ENCODE assay signal across 18 cellular contexts in genomic region chr1:197062692-197063091, GRCh38. TPM values are rescaled to one million over a fixed set of nuclear protein-coding genes. Genes with fewer than 3 reads are reported as not detected.
DNase-seq lines count a peak whose midpoint lies in the region; ATAC-seq, FAIRE-seq and TF ChIP-seq lines count a peak whose summit lies in the region.
"Had no signal": no experiment of that assay in that cellular context is flagged by ENCODE, and none has a peak within 500 bp of the region (broad histone marks: within the 10 kb centered on the region; RNA-seq: fewer than 3 reads in every experiment).

No MANE protein-coding gene starts in this region.

- intact Hi-C loops in HepG2 (cut with micrococcal nuclease; ENCODE audit: unreplicated experiment): no loop called here

- DNase-seq in osteocyte (ENCODE audit: extremely low spot score, unreplicated experiment) (no peak), HepG2 (ENCODE audit: low spot score) (no peak), NCI-H82 (lab: John Stamatoyannopoulos, UW) (no peak), NCI-H128 (lab: John Stamatoyannopoulos, UW; ENCODE audit: unreplicated experiment) (no peak)
- DNase-seq: brain microvascular endothelial cell, head of caudate nucleus, HFFc6, left ventricle myocardium inferior, NCI-H226, SHP77 treated with DMSO at 0.1 percent for 48 hours had no signal

- TF ChIP-seq RAD21 in HepG2 (CRISPR knock-in tag; IDR thresholded peaks at IDR 0.05): no peak

- 75% methylated on average over 2 of the region's 2 CpGs for WGBS in HepG2 (ENCODE audit: low lambda C conversion rate)

- H3K27me3 Mint-ChIP-seq in osteocyte (ENCODE audit: unreplicated experiment): peaks cover 35% of the 10 kb centered on the region

- TF ChIP-seq CTCF in osteocyte (IDR thresholded peaks at IDR 0.05) (no peak), HepG2 (CRISPR knock-in tag; IDR thresholded peaks at IDR 0.05) (no peak)

- H3K4me2 ChIP-seq in HepG2 (ENCODE audit: low read depth, low read length): no peak overlapping the region

- CTCF ChIA-PET in HepG2 (lab: Yijun Ruan, JAX; ENCODE audit: low intra/inter-chr PET ratio, low total read pairs): no interaction called here

- in situ Hi-C loops in HepG2 (cut with HindIII; ENCODE audit: extremely low pct_ligation_motif_present, low pct_unique_long_range_greater_than_20kb): loop anchor here (25.0 kb wide), 1 partner anchor 325 kb away; no protein-coding TSS in a partner anchor

- POLR2A ChIA-PET in HepG2 (lab: Yijun Ruan, JAX): no interaction called here

- no peaks in the 10 kb centered on the region for H3K9me3 Mint-ChIP-seq in osteocyte (ENCODE audit: unreplicated experiment)
- H3K9me3 Mint-ChIP-seq: HFFc6 had no signal

- no peaks in the 10 kb centered on the region for H3K36me3 ChIP-seq in HepG2 (replicated peaks in 1 of 2; ENCODE audit: control insufficient read depth in 1 of 2, insufficient read depth in 2 of 2, low read length in 2 of 2)
- H3K36me3 ChIP-seq: brain microvascular endothelial cell, left ventricle myocardium inferior, neutrophil had no signal

- no peak overlapping the region for H2AFZ ChIP-seq in HepG2 (ENCODE audit: low read length)

- FAIRE-seq in HepG2 (lab: Jason Lieb, UNC): no peak
- FAIRE-seq: endometrium had no signal

- TF ChIP-seq EP300 in HepG2 (IDR thresholded peaks at IDR 0.05; ENCODE audit: low read depth in 2 of 2, low read length in 2 of 2) (no peak), HepG2 (CRISPR knock-in tag; IDR thresholded peaks at IDR 0.05; ENCODE audit: borderline replicate concordance) (no peak)

- no peak for TF ChIP-seq POLR2A in HepG2 (IDR thresholded peaks at IDR 0.05; ENCODE audit: insufficient read depth in 1 of 2, low read depth in 2 of 2, low read length in 2 of 2)

- H3K4me1 Mint-ChIP-seq in osteocyte (ENCODE audit: unreplicated experiment): peaks cover 6% of the 10 kb centered on the region

- H4K20me1 ChIP-seq in HepG2 (ENCODE audit: insufficient read depth, low read length): no peaks in the 10 kb centered on the region

- H3K4me3 ChIP-seq in HepG2 (replicated peaks in 1 of 3; ENCODE audit: insufficient read depth in 1 of 3, low read depth in 2 of 3, low read length in 3 of 3): no peak overlapping the region
- H3K4me3 ChIP-seq: left ventricle myocardium inferior had no signal

- peaks cover 15% of the 10 kb centered on the region for H3K4me1 ChIP-seq in HepG2 (ENCODE audit: insufficient read depth, low read length)
- H3K4me1 ChIP-seq: left ventricle myocardium inferior had no signal

- no peak overlapping the region for H3K27ac Mint-ChIP-seq in osteocyte (ENCODE audit: unreplicated experiment)
- H3K27ac Mint-ChIP-seq: HFFc6 had no signal

- no TSS peak for BruUV-seq in HepG2 (replicated peaks; lab: Mats Ljungman, UMichigan)

- no peaks in the 10 kb centered on the region for H3K36me3 Mint-ChIP-seq in osteocyte (ENCODE audit: unreplicated experiment)

- no peak overlapping the region for H3K4me3 Mint-ChIP-seq in osteocyte (ENCODE audit: unreplicated experiment)
- H3K4me3 Mint-ChIP-seq: HFFc6 had no signal

- no peak overlapping the region for H3K27ac ChIP-seq in HepG2 (ENCODE audit: extremely low read length, insufficient read depth, low read length)
- H3K27ac ChIP-seq: brain microvascular endothelial cell, C4-2B, left ventricle myocardium inferior, neutrophil had no signal

- no peaks in the 10 kb centered on the region for H3K27me3 ChIP-seq in HepG2 (ENCODE audit: control insufficient read depth in 1 of 2, insufficient read depth in 2 of 2, low read length in 2 of 2)
- H3K27me3 ChIP-seq: brain microvascular endothelial cell, neutrophil had no signal

- no peaks in the 10 kb centered on the region for H3K9me3 ChIP-seq in HepG2 (ENCODE audit: low read length)
- H3K9me3 ChIP-seq: left ventricle myocardium inferior, neutrophil had no signal

- ATAC-seq in GM18858 (IDR thresholded peaks at IDR 0.05; ENCODE audit: unreplicated experiment) (peak; percentile 94), GM21447 (IDR thresholded peaks at IDR 0.05; ENCODE audit: unreplicated experiment) (peak; percentile 97), HG02981 (IDR thresholded peaks at IDR 0.05; ENCODE audit: unreplicated experiment) (peak; percentile 93), HG03575 (IDR thresholded peaks at IDR 0.05; ENCODE audit: extremely low read depth, insufficient number of reproducible peaks, low FRiP score, unreplicated experiment) (peak; percentile 95), HepG2 (no peak)

- H3K9ac ChIP-seq in HepG2 (ENCODE audit: insufficient read depth, low read depth, low read length): no peak overlapping the region

- H3K79me2 ChIP-seq in HepG2 (ENCODE audit: insufficient read depth, low read length): no peaks in the 10 kb centered on the region

TF ChIP-seq in HepG2, 621 proteins besides CTCF, POLR2A, EP300 and RAD21:
- TF ChIP-seq ZNF24 (IDR thresholded peaks at IDR 0.05) (no peak), ZNF562 (CRISPR knock-in tag; IDR thresholded peaks at IDR 0.05; ENCODE audit: borderline replicate concordance) (no peak)

RNA-seq across cellular contexts. Expression of gene F13B, which starts 4.4 kb away (rescaled TPM):
- total RNA-seq in osteocyte (not detected in 2 replicates), HepG2 (2016; rRNA removed; fragmentation: Illumina TruSeq; extraction: Trizol) (1.9 and 2.7 TPM in 2 replicates)
- 0.18 TPM in 1 of 2 replicates, not detected in the other for total RNA-seq in HepG2 (2016; cell fraction: cytosol; rRNA removed; fragmentation: Illumina TruSeq; extraction: Trizol; ENCODE audit: low read depth)
- 1.5 and 3.0 TPM in 2 replicates for total RNA-seq in HepG2 (2016; cell fraction: insoluble cytoplasmic fraction; rRNA removed; fragmentation: Illumina TruSeq; extraction: Trizol)
- total RNA-seq in HepG2 (2016; cell fraction: membrane; rRNA removed; fragmentation: Illumina TruSeq; extraction: Trizol): 0.40 and 0.41 TPM in 2 replicates
- 4.8 and 5.9 TPM in 2 replicates for total RNA-seq in HepG2 (2016; cell fraction: nucleus; rRNA removed; fragmentation: Illumina TruSeq; extraction: Trizol)
- 0.41 and 1.1 TPM in 2 replicates for polyA plus RNA-seq in HepG2 (2011; rRNA removed)
- 0.13 and 0.65 TPM in 2 replicates for polyA plus RNA-seq in HepG2 (2011; cell fraction: cytosol; rRNA removed)
- polyA plus RNA-seq in HepG2 (2011; cell fraction: nucleus; rRNA removed): 0.32 and 0.73 TPM in 2 replicates
- polyA plus RNA-seq in HepG2 (2012): 2.1 and 4.3 TPM in 2 replicates
- polyA plus RNA-seq in HepG2 (2016; cell fraction: cytosol; fragmentation: Illumina TruSeq; extraction: Trizol; ENCODE audit: low read depth): 0.06 and 0.09 TPM in 2 replicates
- polyA plus RNA-seq in HepG2 (2016; cell fraction: insoluble cytoplasmic fraction; fragmentation: Illumina TruSeq; extraction: Trizol; ENCODE audit: low read depth): 0.52 and 1.2 TPM in 2 replicates
- 0.30 TPM in 1 of 2 replicates, not detected in the other for polyA plus RNA-seq in HepG2 (2016; cell fraction: membrane; fragmentation: Illumina TruSeq; extraction: Trizol; ENCODE audit: low read depth)
- 4.0 and 4.9 TPM in 2 replicates for polyA plus RNA-seq in HepG2 (2016; cell fraction: nucleus; fragmentation: Illumina TruSeq; extraction: Trizol; ENCODE audit: insufficient read depth, low read depth)
- polyA minus RNA-seq in HepG2 (2011; rRNA and poly(A)+ RNA removed; ENCODE audit: low replicate concordance): not detected in 2 replicates
- polyA minus RNA-seq in HepG2 (2011; cell fraction: cytosol; rRNA and poly(A)+ RNA removed): 0.59 TPM in 1 of 2 replicates, not detected in the other
- polyA minus RNA-seq in HepG2 (2011; cell fraction: nucleus; rRNA and poly(A)+ RNA removed): 0.52 and 5.0 TPM in 2 replicates
- total RNA-seq: HFFc6, left ventricle myocardium inferior, M059J had no signal
